Comparison of ENCODE assay signal across 1 cellular context in the genomic region with DNA sequence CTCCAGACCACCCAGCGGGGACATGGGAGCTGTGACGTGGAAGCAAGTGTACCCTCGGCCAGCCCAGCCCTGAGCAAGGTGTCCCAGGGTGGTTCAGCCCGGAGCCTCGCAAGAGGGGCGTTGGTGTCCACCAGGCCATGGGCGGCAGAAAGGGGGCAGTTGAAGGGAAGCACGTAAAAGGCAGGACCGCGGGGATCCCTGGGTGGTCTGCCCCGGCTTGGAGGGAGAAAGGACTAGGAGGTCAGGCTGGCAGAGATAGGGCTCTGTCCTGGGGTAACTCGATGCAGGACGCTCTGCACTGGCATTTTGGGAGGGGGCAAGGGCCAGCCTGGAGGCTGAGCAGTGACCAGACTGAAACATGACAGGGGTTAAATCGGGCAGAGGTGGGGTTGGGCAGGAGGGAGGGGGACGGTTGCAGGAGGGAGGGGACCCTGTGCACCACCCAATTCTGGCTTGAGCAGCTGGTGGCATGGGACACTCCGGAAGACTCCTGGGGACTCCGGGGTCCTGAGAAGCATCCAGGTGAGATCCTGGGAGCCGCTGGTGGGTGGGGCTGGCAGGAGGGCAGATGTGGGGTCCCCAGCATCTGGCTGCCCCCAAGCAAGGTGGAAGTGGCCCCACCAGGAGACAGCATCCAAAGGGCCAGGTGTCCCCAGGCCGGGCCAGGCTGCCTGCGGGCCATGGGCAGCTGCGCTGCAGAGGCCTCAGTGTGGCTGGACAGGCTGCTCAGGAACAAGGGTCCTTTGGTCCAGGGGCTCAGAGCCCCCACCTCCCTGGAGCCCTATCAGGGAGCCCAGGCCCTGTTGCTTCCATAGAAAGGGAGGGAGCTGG.
TF ChIP-seq lines count a peak whose summit lies in the region.

No MANE protein-coding gene starts in this region.

TF ChIP-seq in IMR-90, 13 proteins besides CTCF, POLR2A, EP300 and RAD21 (continued from another document):
- TF ChIP-seq, protein P1, sequence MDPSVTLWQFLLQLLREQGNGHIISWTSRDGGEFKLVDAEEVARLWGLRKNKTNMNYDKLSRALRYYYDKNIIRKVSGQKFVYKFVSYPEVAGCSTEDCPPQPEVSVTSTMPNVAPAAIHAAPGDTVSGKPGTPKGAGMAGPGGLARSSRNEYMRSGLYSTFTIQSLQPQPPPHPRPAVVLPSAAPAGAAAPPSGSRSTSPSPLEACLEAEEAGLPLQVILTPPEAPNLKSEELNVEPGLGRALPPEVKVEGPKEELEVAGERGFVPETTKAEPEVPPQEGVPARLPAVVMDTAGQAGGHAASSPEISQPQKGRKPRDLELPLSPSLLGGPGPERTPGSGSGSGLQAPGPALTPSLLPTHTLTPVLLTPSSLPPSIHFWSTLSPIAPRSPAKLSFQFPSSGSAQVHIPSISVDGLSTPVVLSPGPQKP (IDR thresholded peaks at IDR 0.05; ENCODE audit: borderline replicate concordance, low read depth, low read length), result no peak
- TF ChIP-seq RFX5 (IDR thresholded peaks at IDR 0.05; ENCODE audit: low read depth, low read length) (no peak), MXI1 (IDR thresholded peaks at IDR 0.05; ENCODE audit: borderline replicate concordance, low read depth, low read length) (no peak), BHLHE40 (IDR thresholded peaks at IDR 0.05; ENCODE audit: low read depth, low read length) (no peak), SMC3 (IDR thresholded peaks at IDR 0.05; ENCODE audit: low read depth, low read length) (no peak), CEBPB (IDR thresholded peaks at IDR 0.05; ENCODE audit: low read depth, low read length) (no peak), CHD1 (IDR thresholded peaks at IDR 0.05; ENCODE audit: low read depth, low read length) (no peak), MAZ (IDR thresholded peaks at IDR 0.05; ENCODE audit: borderline replicate concordance, low read depth, low read length) (no peak), NFE2L2 (IDR thresholded peaks at IDR 0.05; ENCODE audit: low read depth, low read length) (no peak), RCOR1 (IDR thresholded peaks at IDR 0.05; ENCODE audit: insufficient replicate concordance, low read length) (no peak), MAFK (IDR thresholded peaks at IDR 0.05; ENCODE audit: low read depth, low read length) (no peak)
- TF ChIP-seq, protein P2, sequence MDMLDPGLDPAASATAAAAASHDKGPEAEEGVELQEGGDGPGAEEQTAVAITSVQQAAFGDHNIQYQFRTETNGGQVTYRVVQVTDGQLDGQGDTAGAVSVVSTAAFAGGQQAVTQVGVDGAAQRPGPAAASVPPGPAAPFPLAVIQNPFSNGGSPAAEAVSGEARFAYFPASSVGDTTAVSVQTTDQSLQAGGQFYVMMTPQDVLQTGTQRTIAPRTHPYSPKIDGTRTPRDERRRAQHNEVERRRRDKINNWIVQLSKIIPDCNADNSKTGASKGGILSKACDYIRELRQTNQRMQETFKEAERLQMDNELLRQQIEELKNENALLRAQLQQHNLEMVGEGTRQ (IDR thresholded peaks at IDR 0.05; ENCODE audit: low read depth, low read length), result no peak
